ENCODE assay signal across 1 cellular context in genomic region chr19:49664171-49665070, GRCh38.
TF ChIP-seq lines count a peak whose summit lies in the region.

No MANE protein-coding gene starts in this region.

TF ChIP-seq in HepG2, 621 proteins besides CTCF, POLR2A, EP300 and RAD21 (continued from another document and continues in another):
- TF ChIP-seq REST (IDR thresholded peaks at IDR 0.05; ENCODE audit: borderline replicate concordance in 1 of 2, low read depth in 1 of 2, low read length in 2 of 2) = peak in 1 of 2 experiments; percentile 18; a peak in 1 of 4 replicates
- no peak for TF ChIP-seq ZNF317 (CRISPR knock-in tag; IDR thresholded peaks at IDR 0.05)
- TF ChIP-seq ZFP36L1 (CRISPR knock-in tag; IDR thresholded peaks at IDR 0.05) = no peak
- no peak for TF ChIP-seq MLX (CRISPR knock-in tag; IDR thresholded peaks at IDR 0.05)
- no peak for TF ChIP-seq ZNF136 (CRISPR knock-in tag; IDR thresholded peaks at IDR 0.05; ENCODE audit: low read depth)
- peak; percentile 37 for TF ChIP-seq RBM22 (optimal IDR thresholded peaks at IDR 0.05; ENCODE audit: low read length)
- TF ChIP-seq ZNF335 (CRISPR knock-in tag; IDR thresholded peaks at IDR 0.05) = no peak; the same call in 1 of the 2 replicates
- TF ChIP-seq, protein P1, sequence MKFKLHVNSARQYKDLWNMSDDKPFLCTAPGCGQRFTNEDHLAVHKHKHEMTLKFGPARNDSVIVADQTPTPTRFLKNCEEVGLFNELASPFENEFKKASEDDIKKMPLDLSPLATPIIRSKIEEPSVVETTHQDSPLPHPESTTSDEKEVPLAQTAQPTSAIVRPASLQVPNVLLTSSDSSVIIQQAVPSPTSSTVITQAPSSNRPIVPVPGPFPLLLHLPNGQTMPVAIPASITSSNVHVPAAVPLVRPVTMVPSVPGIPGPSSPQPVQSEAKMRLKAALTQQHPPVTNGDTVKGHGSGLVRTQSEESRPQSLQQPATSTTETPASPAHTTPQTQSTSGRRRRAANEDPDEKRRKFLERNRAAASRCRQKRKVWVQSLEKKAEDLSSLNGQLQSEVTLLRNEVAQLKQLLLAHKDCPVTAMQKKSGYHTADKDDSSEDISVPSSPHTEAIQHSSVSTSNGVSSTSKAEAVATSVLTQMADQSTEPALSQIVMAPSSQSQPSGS (CRISPR knock-in tag; IDR thresholded peaks at IDR 0.05) = 0 out of 2 replicates have a peak, but pooled peaks have one; percentile 17
- no peak for TF ChIP-seq GPN1 (CRISPR knock-in tag; IDR thresholded peaks at IDR 0.05; ENCODE audit: borderline replicate concordance)
- TF ChIP-seq, protein P2, sequence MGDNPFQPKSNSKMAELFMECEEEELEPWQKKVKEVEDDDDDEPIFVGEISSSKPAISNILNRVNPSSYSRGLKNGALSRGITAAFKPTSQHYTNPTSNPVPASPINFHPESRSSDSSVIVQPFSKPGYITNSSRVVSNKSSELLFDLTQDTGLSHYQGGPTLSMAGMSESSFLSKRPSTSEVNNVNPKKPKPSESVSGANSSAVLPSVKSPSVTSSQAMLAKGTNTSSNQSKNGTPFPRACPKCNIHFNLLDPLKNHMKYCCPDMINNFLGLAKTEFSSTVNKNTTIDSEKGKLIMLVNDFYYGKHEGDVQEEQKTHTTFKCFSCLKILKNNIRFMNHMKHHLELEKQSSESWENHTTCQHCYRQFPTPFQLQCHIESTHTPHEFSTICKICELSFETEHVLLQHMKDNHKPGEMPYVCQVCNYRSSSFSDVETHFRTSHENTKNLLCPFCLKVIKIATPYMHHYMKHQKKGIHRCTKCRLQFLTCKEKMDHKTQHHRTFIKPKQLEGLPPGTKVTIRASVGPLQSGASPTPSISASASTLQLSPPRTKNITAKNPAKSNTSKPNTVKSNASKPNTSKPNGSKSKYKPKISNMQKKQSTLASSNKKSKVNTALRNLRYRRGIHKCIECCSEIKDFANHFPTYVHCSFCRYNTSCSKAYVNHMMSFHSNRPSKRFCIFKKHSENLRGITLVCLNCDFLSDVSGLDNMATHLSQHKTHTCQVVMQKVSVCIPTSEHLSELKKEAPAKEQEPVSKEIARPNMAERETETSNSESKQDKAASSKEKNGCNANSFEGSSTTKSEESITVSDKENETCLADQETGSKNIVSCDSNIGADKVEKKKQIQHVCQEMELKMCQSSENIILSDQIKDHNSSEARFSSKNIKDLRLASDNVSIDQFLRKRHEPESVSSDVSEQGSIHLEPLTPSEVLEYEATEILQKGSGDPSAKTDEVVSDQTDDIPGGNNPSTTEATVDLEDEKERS (CRISPR knock-in tag; IDR thresholded peaks at IDR 0.05) = no peak
- TF ChIP-seq, protein P3, sequence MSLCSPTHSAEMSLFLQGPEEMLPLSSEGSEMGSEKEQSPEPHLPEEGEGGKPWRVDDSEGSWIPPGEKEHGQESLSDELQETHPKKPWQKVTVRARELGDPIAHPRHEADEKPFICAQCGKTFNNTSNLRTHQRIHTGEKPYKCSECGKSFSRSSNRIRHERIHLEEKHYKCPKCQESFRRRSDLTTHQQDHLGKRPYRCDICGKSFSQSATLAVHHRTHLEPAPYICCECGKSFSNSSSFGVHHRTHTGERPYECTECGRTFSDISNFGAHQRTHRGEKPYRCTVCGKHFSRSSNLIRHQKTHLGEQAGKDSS (CRISPR knock-in tag; IDR thresholded peaks at IDR 0.05; ENCODE audit: borderline replicate concordance, low read depth) = no peak
- peak; percentile 70 for TF ChIP-seq UBTF (CRISPR knock-in tag; IDR thresholded peaks at IDR 0.05)
- peak; percentile 82 for TF ChIP-seq SP4 (CRISPR knock-in tag; IDR thresholded peaks at IDR 0.05)
- TF ChIP-seq U2AF2 (IDR thresholded peaks at IDR 0.05; ENCODE audit: low read depth, low read length) = no peak
- TF ChIP-seq PITX1 (CRISPR knock-in tag; IDR thresholded peaks at IDR 0.05) = no peak
- TF ChIP-seq ZFP36 (IDR thresholded peaks at IDR 0.05; ENCODE audit: borderline replicate concordance, low read depth, low read length, partially characterized antibody) = no peak
- no peak for TF ChIP-seq SIX4 (CRISPR knock-in tag; IDR thresholded peaks at IDR 0.05)
- TF ChIP-seq SOX13 (IDR thresholded peaks at IDR 0.05) = no peak
- 0 out of 4 replicates have a peak, but pooled peaks of 1 of the 2 experiments have one; percentile 13 for TF ChIP-seq SOX13 (CRISPR knock-in tag; conservative IDR thresholded peaks at IDR 0.05 in 1 of 2, IDR thresholded peaks at IDR 0.05 in 1 of 2)
- no peak for TF ChIP-seq HCFC1 (IDR thresholded peaks at IDR 0.05; ENCODE audit: low read depth, low read length)
- TF ChIP-seq ZNF605 (CRISPR knock-in tag; IDR thresholded peaks at IDR 0.05) = no peak
- TF ChIP-seq, protein P4, sequence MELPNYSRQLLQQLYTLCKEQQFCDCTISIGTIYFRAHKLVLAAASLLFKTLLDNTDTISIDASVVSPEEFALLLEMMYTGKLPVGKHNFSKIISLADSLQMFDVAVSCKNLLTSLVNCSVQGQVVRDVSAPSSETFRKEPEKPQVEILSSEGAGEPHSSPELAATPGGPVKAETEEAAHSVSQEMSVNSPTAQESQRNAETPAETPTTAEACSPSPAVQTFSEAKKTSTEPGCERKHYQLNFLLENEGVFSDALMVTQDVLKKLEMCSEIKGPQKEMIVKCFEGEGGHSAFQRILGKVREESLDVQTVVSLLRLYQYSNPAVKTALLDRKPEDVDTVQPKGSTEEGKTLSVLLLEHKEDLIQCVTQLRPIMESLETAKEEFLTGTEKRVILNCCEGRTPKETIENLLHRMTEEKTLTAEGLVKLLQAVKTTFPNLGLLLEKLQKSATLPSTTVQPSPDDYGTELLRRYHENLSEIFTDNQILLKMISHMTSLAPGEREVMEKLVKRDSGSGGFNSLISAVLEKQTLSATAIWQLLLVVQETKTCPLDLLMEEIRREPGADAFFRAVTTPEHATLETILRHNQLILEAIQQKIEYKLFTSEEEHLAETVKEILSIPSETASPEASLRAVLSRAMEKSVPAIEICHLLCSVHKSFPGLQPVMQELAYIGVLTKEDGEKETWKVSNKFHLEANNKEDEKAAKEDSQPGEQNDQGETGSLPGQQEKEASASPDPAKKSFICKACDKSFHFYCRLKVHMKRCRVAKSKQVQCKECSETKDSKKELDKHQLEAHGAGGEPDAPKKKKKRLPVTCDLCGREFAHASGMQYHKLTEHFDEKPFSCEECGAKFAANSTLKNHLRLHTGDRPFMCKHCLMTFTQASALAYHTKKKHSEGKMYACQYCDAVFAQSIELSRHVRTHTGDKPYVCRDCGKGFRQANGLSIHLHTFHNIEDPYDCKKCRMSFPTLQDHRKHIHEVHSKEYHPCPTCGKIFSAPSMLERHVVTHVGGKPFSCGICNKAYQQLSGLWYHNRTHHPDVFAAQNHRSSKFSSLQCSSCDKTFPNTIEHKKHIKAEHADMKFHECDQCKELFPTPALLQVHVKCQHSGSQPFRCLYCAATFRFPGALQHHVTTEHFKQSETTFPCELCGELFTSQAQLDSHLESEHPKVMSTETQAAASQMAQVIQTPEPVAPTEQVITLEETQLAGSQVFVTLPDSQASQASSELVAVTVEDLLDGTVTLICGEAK (IDR thresholded peaks at IDR 0.05) = no peak
- TF ChIP-seq, protein P4 (CRISPR knock-in tag; IDR thresholded peaks at IDR 0.05) = peak; percentile 71; the same call in 1 of the 2 replicates
- no peak for TF ChIP-seq ZNF749 (CRISPR knock-in tag; IDR thresholded peaks at IDR 0.05; ENCODE audit: borderline replicate concordance)
- no peak for TF ChIP-seq ZNF451 (CRISPR knock-in tag; IDR thresholded peaks at IDR 0.05)
- peak; percentile 20; the same call in 1 of the 2 replicates for TF ChIP-seq ZBTB20 (CRISPR knock-in tag; IDR thresholded peaks at IDR 0.05; ENCODE audit: borderline replicate concordance, low read depth)
- peak; percentile 68; the same call in 1 of the 2 replicates for TF ChIP-seq ELF1 (CRISPR knock-in tag; IDR thresholded peaks at IDR 0.05)
- TF ChIP-seq SETDB1 (CRISPR knock-in tag; IDR thresholded peaks at IDR 0.05; ENCODE audit: borderline replicate concordance) = no peak
- TF ChIP-seq HNF4G (IDR thresholded peaks at IDR 0.05; ENCODE audit: borderline replicate concordance, low read depth, low read length) = no peak
- TF ChIP-seq HNF4G (CRISPR knock-in tag; IDR thresholded peaks at IDR 0.05; ENCODE audit: borderline replicate concordance, low read depth) = no peak
- no peak for TF ChIP-seq MED1 (CRISPR knock-in tag; IDR thresholded peaks at IDR 0.05)
- TF ChIP-seq PTBP1 (IDR thresholded peaks at IDR 0.05; ENCODE audit: low read depth, low read length, poor library complexity, severe bottlenecking) = no peak
- TF ChIP-seq ZNF292 (CRISPR knock-in tag; IDR thresholded peaks at IDR 0.05; ENCODE audit: borderline replicate concordance, low read depth) = 0 out of 2 replicates have a peak, but pooled peaks have one; percentile 19
- no peak for TF ChIP-seq ATF5 (CRISPR knock-in tag; IDR thresholded peaks at IDR 0.05; ENCODE audit: low read depth)
- no peak for TF ChIP-seq JUN (CRISPR knock-in tag; IDR thresholded peaks at IDR 0.05)
- peak; percentile 20; the same call in 1 of the 2 replicates for TF ChIP-seq HIVEP1 (CRISPR knock-in tag; IDR thresholded peaks at IDR 0.05)
